In the genomic region with DNA sequence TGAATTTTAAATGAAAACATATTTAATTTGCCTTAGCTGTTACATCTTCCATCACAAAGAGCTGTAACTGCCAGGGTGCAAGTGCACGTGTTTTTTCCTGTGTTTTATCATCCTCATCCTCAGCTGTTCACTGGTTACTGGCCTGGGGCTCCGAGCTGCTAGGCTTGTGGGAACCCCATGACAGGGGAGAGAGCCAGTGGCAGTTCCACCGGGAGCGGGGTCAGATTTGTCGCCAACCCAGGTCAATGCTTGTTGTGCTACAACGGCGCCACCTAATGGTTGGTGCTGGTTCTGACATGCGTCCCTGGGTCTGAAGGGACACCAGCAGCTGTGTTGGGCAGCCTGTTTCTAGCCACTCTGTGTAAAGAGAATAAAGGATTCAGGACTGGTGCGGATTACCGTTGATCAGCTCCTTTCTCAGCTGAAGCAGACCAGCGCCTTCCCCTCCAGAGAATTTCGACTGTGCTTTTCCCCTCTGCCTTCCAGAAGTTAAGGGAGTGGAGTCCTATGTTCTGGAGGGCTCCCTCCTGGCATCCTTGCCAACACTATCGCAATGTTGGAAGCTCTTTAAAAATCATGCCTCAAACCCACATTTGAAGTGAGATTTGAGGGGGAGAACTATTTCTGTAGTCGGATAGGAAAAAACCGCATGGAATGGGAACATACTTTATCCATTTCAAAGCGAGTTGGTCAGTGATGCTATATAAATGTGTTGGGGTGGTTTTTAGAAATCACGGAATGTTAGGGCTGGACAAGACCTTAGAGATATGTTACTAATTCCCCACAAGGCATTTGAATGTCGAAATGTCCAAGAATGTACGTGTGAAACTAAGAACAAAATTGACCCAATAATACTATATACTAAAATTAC, we compare ENCODE assay signal across 8 cellular contexts. TPM values are rescaled to one million over a fixed set of nuclear protein-coding genes. Genes with fewer than 3 reads are reported as not detected.
A peak's percentile ranks its signal among the peaks of the same experiment; 100 is the strongest.
DNase-seq lines count a peak whose midpoint lies in the region; ATAC-seq and TF ChIP-seq lines count a peak whose summit lies in the region.

No MANE protein-coding gene starts in this region.

- intact Hi-C loops in stomach (cut with DNase I; ENCODE audit: low total_unique reads): loop anchor here (5.0 kb wide), 1 partner anchor 410 kb away; no protein-coding TSS in a partner anchor

- H2AFZ ChIP-seq in Karpas-422 (ENCODE audit: low read length): no peak overlapping the region

- DNase-seq in DMS153 treated with DMSO at 0.1 percent for 48 hours (lab: John Stamatoyannopoulos, UW; ENCODE audit: unreplicated experiment) (peak; percentile 69), Karpas-422 (peak; percentile 94), Peyer's patch (peak; percentile 91 to 97 (median 94)), fibroblast of the aortic adventitia (ENCODE audit: low read depth) (peak; percentile 86), stomach (peak; percentile 94)
- DNase-seq in activated T-cell treated with anti-CD3 and anti-CD28 coated beads, Interleukin-2, amount 50 U/mL, for 48 hours: peak; percentile 97 to 98

- no peaks in the 10 kb centered on the region for H3K27me3 ChIP-seq in Karpas-422 (ENCODE audit: low read length)
- no peaks in the 10 kb centered on the region for H3K27me3 ChIP-seq in Peyer's patch
- H3K27me3 ChIP-seq in neutrophil: no peaks in the 10 kb centered on the region
- no peaks in the 10 kb centered on the region for H3K27me3 ChIP-seq in stomach

- H3K79me2 ChIP-seq in Karpas-422 (ENCODE audit: low read length): no peaks in the 10 kb centered on the region

- TF ChIP-seq CTCF in Peyer's patch (IDR thresholded peaks at IDR 0.05): peak; percentile 78 to 96 (median 94)
- TF ChIP-seq CTCF in fibroblast of the aortic adventitia (IDR thresholded peaks at IDR 0.05; ENCODE audit: insufficient read depth, low read length): peak; percentile 95
- peak; percentile 94 for TF ChIP-seq CTCF in neutrophil (IDR thresholded peaks at IDR 0.05)
- peak in 6 of 7 experiments; percentile 47 to 96 (median 90) for TF ChIP-seq CTCF in stomach (IDR thresholded peaks at IDR 0.05)

- H3K27ac ChIP-seq in Karpas-422 (ENCODE audit: low read length) (no peak overlapping the region), Peyer's patch (no peak overlapping the region), neutrophil (no peak overlapping the region), stomach (no peak overlapping the region)

- H3K4me1 ChIP-seq in Karpas-422 (ENCODE audit: low read length) (peaks cover 12% of the 10 kb centered on the region), Peyer's patch (peaks cover 0 to 7% (median 0%) of the 10 kb centered on the region in 4 donors), neutrophil (ENCODE audit: control insufficient read depth in 1 of 2, insufficient read depth in 1 of 2, low read depth in 1 of 2, low read length in 1 of 2) (peaks cover 0 to 4% of the 10 kb centered on the region in 2 experiments), stomach (peaks cover 0 to 9% (median 4%) of the 10 kb centered on the region in 4 donors)

- H3K4me2 ChIP-seq in Karpas-422 (ENCODE audit: low read depth, low read length, poor library complexity, severe bottlenecking): peak overlapping the region; percentile 49

- H3K36me3 ChIP-seq in Karpas-422 (ENCODE audit: insufficient read depth, low read length): no peaks in the 10 kb centered on the region
- no peaks in the 10 kb centered on the region for H3K36me3 ChIP-seq in Peyer's patch
- no peaks in the 10 kb centered on the region for H3K36me3 ChIP-seq in neutrophil
- no peaks in the 10 kb centered on the region for H3K36me3 ChIP-seq in stomach

- ATAC-seq in GM21529 (IDR thresholded peaks at IDR 0.05; ENCODE audit: unreplicated experiment): peak; percentile 91

- TF ChIP-seq POLR2A in Peyer's patch (IDR thresholded peaks at IDR 0.05): peak in 1 of 2 donors; percentile 15
- no peak for TF ChIP-seq POLR2A in stomach (IDR thresholded peaks at IDR 0.05)

- H3K4me3 ChIP-seq in Karpas-422 (ENCODE audit: low read length) (no peak overlapping the region), Peyer's patch (no peak overlapping the region), fibroblast of the aortic adventitia (ENCODE audit: low read depth, low read length) (peak overlapping the region; percentile 40), neutrophil (ENCODE audit: low read depth in 1 of 2, low read length in 1 of 2) (no peak overlapping the region), stomach (no peak overlapping the region)

- 30 to 44% (median 32%) methylated on average over 15 to 19 of the region's 19 CpGs for whole genome bisulfite sequencing in stomach, 5 donors

- no peaks in the 10 kb centered on the region for H3K9me3 ChIP-seq in Karpas-422 (ENCODE audit: low read length)
- no peaks in the 10 kb centered on the region for H3K9me3 ChIP-seq in Peyer's patch
- H3K9me3 ChIP-seq in neutrophil: no peaks in the 10 kb centered on the region
- H3K9me3 ChIP-seq in stomach: no peaks in the 10 kb centered on the region

- TF ChIP-seq EP300 in stomach (IDR thresholded peaks at IDR 0.05): no peak

- H4K20me1 ChIP-seq in Karpas-422 (ENCODE audit: insufficient read depth, low read depth, low read length): no peaks in the 10 kb centered on the region

- 0 out of 2 replicates have a peak overlapping the region, but pooled peaks have one; percentile 24 for H3K9ac ChIP-seq in Karpas-422 (ENCODE audit: low read length)

- H3K9me2 ChIP-seq in Karpas-422 (replicated peaks; ENCODE audit: insufficient read depth, low read length): no peaks in the 10 kb centered on the region

RNA-seq across cellular contexts. Expression of a gene that starts 32.1 kb away (rescaled TPM):
- 2.2 and 2.4 TPM in 2 replicates for total RNA-seq in Karpas-422 (2014; rRNA removed; shearing (Covaris generic); ENCODE audit: low replicate concordance)
- total RNA-seq in Peyer's patch (1 to 10 TPM in 3 of 4 donors, not detected in 1; 5.1 to 8.2 (median 7.0) TPM), fibroblast of the aortic adventitia (ENCODE audit: low replicate concordance) (3.8 TPM in 1 of 2 replicates, not detected in the other), stomach (1 to 10 TPM in 4 of 5 donors, not detected in 1; 1.2 to 7.7 (median 4.0) TPM)
- not detected for polyA plus RNA-seq in stomach

RNA-seq across cellular contexts. Expression of a gene that starts 52.7 kb away (rescaled TPM):
- 71.0 and 92.0 TPM in 2 replicates for total RNA-seq in Karpas-422 (2014; rRNA removed; shearing (Covaris generic); ENCODE audit: low replicate concordance)
- 10 to 100 TPM in 3 of 4 donors, 1 to 10 TPM in 1; 7.8 to 32.2 (median 18.5) TPM for total RNA-seq in Peyer's patch
- total RNA-seq in fibroblast of the aortic adventitia (ENCODE audit: low replicate concordance): 0.09 TPM in 1 of 2 replicates, not detected in the other
- 1 to 10 TPM in 2 of 5 donors, not detected in 3; 1.1 to 2.2 TPM for total RNA-seq in stomach
- polyA plus RNA-seq in stomach: under 1 TPM; 0.31 to 0.85 (median 0.56) TPM
